20 cellular contexts compared by ENCODE assay signal in the genomic region with DNA sequence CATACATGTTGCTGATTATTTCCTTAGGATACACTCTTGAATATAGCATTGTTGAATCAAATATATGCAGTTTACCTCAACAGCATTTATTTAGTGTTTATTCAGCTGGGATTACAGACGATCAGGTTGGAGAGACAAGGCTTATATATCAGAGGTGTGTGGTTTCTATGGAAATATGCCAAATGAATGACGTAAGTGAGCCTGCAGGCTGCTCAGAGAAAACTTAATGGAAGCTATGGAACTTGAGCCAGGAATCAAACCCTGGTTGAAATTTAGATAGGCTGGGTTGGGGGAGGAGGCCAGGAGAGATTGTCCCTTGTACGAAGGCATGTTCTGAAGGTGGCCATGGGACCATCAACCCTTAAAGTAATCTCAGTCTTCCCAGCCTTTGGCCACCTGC.
DNase-seq lines count a peak whose midpoint lies in the region; ATAC-seq and TF ChIP-seq lines count a peak whose summit lies in the region.
"Had no signal": no experiment of that assay in that cellular context is flagged by ENCODE, and none has a peak within 500 bp of the region (broad histone marks: within the 10 kb centered on the region; RNA-seq: fewer than 3 reads in every experiment).

No MANE protein-coding gene starts in this region.

- H3K4me3 Mint-ChIP-seq in CD4-positive, alpha-beta T cell, result no peak overlapping the region
- H3K4me3 Mint-ChIP-seq: activated naive CD8-positive, alpha-beta T cell treated with anti-CD3 and anti-CD28 coated beads, Interleukin-2, amount 10 ng/mL, durations not matched to agents 7 days and 5 days; naive thymus-derived CD8-positive, alpha-beta T cell had no signal

- in situ Hi-C loops in KBM-7 (cut with MboI; ENCODE audit: low pct_unique_long_range_greater_than_20kb, low sequenced_read_pairs), result no loop called here

- H3K36me3 Mint-ChIP-seq in CD4-positive, alpha-beta T cell (ENCODE audit: low read depth), result peaks cover 75% of the 10 kb centered on the region

- H3K4me3 ChIP-seq in fibroblast of mammary gland (ENCODE audit: control insufficient read depth, low read depth, low read length), result no peak overlapping the region
- H3K4me3 ChIP-seq: heart right ventricle, vagina had no signal

- CTCF ChIA-PET in CD4-positive, alpha-beta T cell (lab: Charles Lee), result no interaction called here

- no peaks in the 10 kb centered on the region for H3K27me3 ChIP-seq in CD4-positive, alpha-beta T cell (ENCODE audit: control insufficient read depth, insufficient read depth, low read length)
- H3K27me3 ChIP-seq: heart right ventricle, vagina had no signal

- intact Hi-C loops in CD4-positive, alpha-beta T cell (cut with DNase I, micrococcal nuclease), result no loop called here

- H3K9me3 ChIP-seq in CD4-positive, alpha-beta T cell (ENCODE audit: control insufficient read depth, low read length), result no peaks in the 10 kb centered on the region
- H3K9me3 ChIP-seq: vagina had no signal

- H3K27ac ChIP-seq in CD4-positive, alpha-beta T cell (ENCODE audit: low read depth, low read length), result no peak overlapping the region
- H3K27ac ChIP-seq: heart right ventricle, vagina had no signal

- ATAC-seq in CD4-positive, alpha-beta T cell (ENCODE audit: poor library complexity), result no peak
- ATAC-seq: activated CD4-positive, CD25-positive, alpha-beta regulatory T cell treated with anti-CD3 and anti-CD28 coated beads, Interleukin-2, amount 50 U/mL, for 24 hours; heart right ventricle; naive thymus-derived CD8-positive, alpha-beta T cell had no signal

- H3K4me1 Mint-ChIP-seq in CD4-positive, alpha-beta T cell (ENCODE audit: low read depth), result peaks cover 26% of the 10 kb centered on the region

- H3K27ac Mint-ChIP-seq in CD4-positive, alpha-beta T cell, result no peak overlapping the region
- H3K27ac Mint-ChIP-seq: activated naive CD8-positive, alpha-beta T cell treated with anti-CD3 and anti-CD28 coated beads, Interleukin-2, amount 10 ng/mL, durations not matched to agents 7 days and 5 days had no signal

- H3K9me3 Mint-ChIP-seq in CD4-positive, alpha-beta T cell, result no peaks in the 10 kb centered on the region
- H3K9me3 Mint-ChIP-seq: activated naive CD8-positive, alpha-beta T cell treated with anti-CD3 and anti-CD28 coated beads, Interleukin-2, amount 10 ng/mL, durations not matched to agents 7 days and 5 days had no signal

- H3K27me3 Mint-ChIP-seq in CD4-positive, alpha-beta T cell, result no peaks in the 10 kb centered on the region
- H3K27me3 Mint-ChIP-seq: activated naive CD8-positive, alpha-beta T cell treated with anti-CD3 and anti-CD28 coated beads, Interleukin-2, amount 10 ng/mL, durations not matched to agents 7 days and 5 days; naive thymus-derived CD8-positive, alpha-beta T cell had no signal

- TF ChIP-seq CTCF in fibroblast of mammary gland (conservative IDR thresholded peaks at IDR 0.05; ENCODE audit: control insufficient read depth, insufficient read depth, low read depth, low read length), result no peak
- TF ChIP-seq CTCF in CD4-positive, alpha-beta T cell (IDR thresholded peaks at IDR 0.05), result no peak

- POLR2A ChIA-PET in CD4-positive, alpha-beta T cell (lab: Charles Lee), result no interaction called here

- DNase-seq in H4 (ENCODE audit: low spot score) (peak; percentile 42), NCI-H2029 (lab: John Stamatoyannopoulos, UW) (peak; percentile 72), SHP77 treated with DMSO at 0.1 percent for 48 hours (lab: John Stamatoyannopoulos, UW) (peak; percentile 87), fibroblast of mammary gland (ENCODE audit: low read depth) (peak; percentile 41), KBM-7 (no peak), DMS79 treated with DMSO at 0.1 percent for 48 hours (lab: John Stamatoyannopoulos, UW) (no peak)
- no peak for DNase-seq in CD4-positive, alpha-beta T cell
- DNase-seq: activated naive CD8-positive, alpha-beta T cell treated with anti-CD3 and anti-CD28 coated beads, Interleukin-2, amount 10 ng/mL, durations not matched to agents 7 days and 5 days; AML-193; HCEC 1CT; heart right ventricle; islet precursor cell; KG1; mesenchymal stem cell; naive thymus-derived CD8-positive, alpha-beta T cell; NCI-H1092; posterior cingulate gyrus; stimulated activated CD4-positive, alpha-beta T cell treated with anti-CD3 and anti-CD28 coated beads, Interleukin-4, amount 100 ng/mL, for 24 hours had no signal

Comparison
In these comparisons a context has a peak if more than half of its experiments do, and no peak if none do; other contexts are left out.
1. DNase-seq: peak in H4 (single experiment), NCI-H2029 (single experiment), SHP77 treated with DMSO at 0.1 percent for 48 hours (single experiment) and fibroblast of mammary gland (single experiment); none in KBM-7 (single experiment), CD4-positive, alpha-beta T cell (0 of 10) and DMS79 treated with DMSO at 0.1 percent for 48 hours (single experiment).